In the genomic region with DNA sequence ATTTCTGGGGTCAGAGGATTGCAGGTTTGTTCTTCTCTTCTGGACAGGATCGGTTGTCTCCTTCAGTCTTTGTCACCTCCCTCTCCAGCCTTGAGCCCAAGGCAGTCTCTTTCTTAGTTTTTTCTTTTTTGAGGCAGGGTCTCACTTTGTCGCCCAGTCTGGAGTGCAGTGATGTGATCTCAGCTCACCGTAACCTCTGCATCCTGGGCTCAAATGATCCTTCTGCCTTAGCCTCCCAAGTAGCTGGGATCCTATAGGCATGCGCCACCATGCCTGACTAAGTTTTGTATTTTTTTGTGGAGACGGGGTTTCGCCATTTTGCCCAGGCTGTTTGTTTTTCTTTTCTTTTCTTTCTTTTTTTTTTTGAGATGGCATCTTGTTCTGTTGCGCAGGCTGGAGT, we compare ENCODE assay signal across 16 cellular contexts. TPM values are rescaled to one million over a fixed set of nuclear protein-coding genes. Genes with fewer than 3 reads are reported as not detected.
A peak's percentile ranks its signal among the peaks of the same experiment; 100 is the strongest.
DNase-seq lines count a peak whose midpoint lies in the region; ATAC-seq and TF ChIP-seq lines count a peak whose summit lies in the region.
"Had no signal": no experiment of that assay in that cellular context is flagged by ENCODE, and none has a peak within 500 bp of the region (broad histone marks: within the 10 kb centered on the region; RNA-seq: fewer than 3 reads in every experiment).

No MANE protein-coding gene starts in this region.

- POLR2A ChIA-PET in PC-3 (lab: Charles Lee; ENCODE audit: unreplicated experiment) = no interaction called here

- H2AFZ ChIP-seq in PC-3 (ENCODE audit: low read length) = no peak overlapping the region

- H3K27me3 Mint-ChIP-seq in T-helper 17 cell = no peaks in the 10 kb centered on the region
- no peaks in the 10 kb centered on the region for H3K27me3 Mint-ChIP-seq in endodermal cell (ENCODE audit: insufficient read depth)
- H3K27me3 Mint-ChIP-seq: IgD-negative memory B cell had no signal

- H3K27me3 ChIP-seq in endodermal cell (ENCODE audit: control insufficient read depth, insufficient read depth, low read length, poor library complexity, severe bottlenecking) (no peaks in the 10 kb centered on the region), psoas muscle (ENCODE audit: insufficient read depth in 3 of 3, low read length in 2 of 3) (no peaks in the 10 kb centered on the region), vagina (no peaks in the 10 kb centered on the region), PC-3 (ENCODE audit: low read length) (no peaks in the 10 kb centered on the region)
- H3K27me3 ChIP-seq: dorsolateral prefrontal cortex, gastroesophageal sphincter had no signal

- ATAC-seq in T-helper 17 cell (no peak), psoas muscle (no peak), PC-3 (no peak), GM18519 (IDR thresholded peaks at IDR 0.05; ENCODE audit: low FRiP score, unreplicated experiment) (no peak)
- ATAC-seq: gastroesophageal sphincter had no signal

- H3K9me3 ChIP-seq in T-helper 17 cell (ENCODE audit: control insufficient read depth, low read length, poor library complexity, severe bottlenecking) (no peaks in the 10 kb centered on the region), endodermal cell (ENCODE audit: control insufficient read depth, low read length) (no peaks in the 10 kb centered on the region), psoas muscle (no peaks in the 10 kb centered on the region), vagina (no peaks in the 10 kb centered on the region), PC-3 (ENCODE audit: low read length) (no peaks in the 10 kb centered on the region)
- H3K9me3 ChIP-seq: gastroesophageal sphincter had no signal

- peaks cover 100% of the 10 kb centered on the region for H3K79me2 ChIP-seq in PC-3 (ENCODE audit: low read length)

- H3K4me3 ChIP-seq in endodermal cell (ENCODE audit: low read length) (no peak overlapping the region), psoas muscle (no peak overlapping the region), vagina (no peak overlapping the region), PC-3 (ENCODE audit: low read length) (no peak overlapping the region)
- H3K4me3 ChIP-seq: dorsolateral prefrontal cortex, gastroesophageal sphincter had no signal

- intact Hi-C loops in psoas muscle (cut with DNase I) (no loop called here), vagina (cut with DNase I) (no loop called here), PC-3 (cut with micrococcal nuclease) (no loop called here)

- H3K36me3 Mint-ChIP-seq in T-helper 17 cell (ENCODE audit: low read depth) = peaks cover 2% of the 10 kb centered on the region
- H3K36me3 Mint-ChIP-seq in endodermal cell (ENCODE audit: low read depth) = peaks cover 25% of the 10 kb centered on the region

- peak; percentile 25 for DNase-seq in EL
- no peak for DNase-seq in T-helper 17 cell
- DNase-seq in endodermal cell = no peak
- DNase-seq in psoas muscle = no peak
- no peak for DNase-seq in vagina (ENCODE audit: extremely low spot score in 2 of 2)
- DNase-seq in PC-3 = no peak
- DNase-seq in NCI-H2171 (lab: John Stamatoyannopoulos, UW) = no peak
- DNase-seq: anterior cingulate cortex, NCI-H1436 treated with DMSO at 0.1 percent for 48 hours, NCI-H524 treated with DMSO at 0.1 percent for 48 hours, RPMI8226, T-helper 9 cell had no signal

- H3K9me2 ChIP-seq in PC-3 (replicated peaks; ENCODE audit: low read length) = no peaks in the 10 kb centered on the region

- H3F3A ChIP-seq in PC-3 (ENCODE audit: low read length, unreplicated experiment) = no peaks in the 10 kb centered on the region

- no peak overlapping the region for H3K4me2 ChIP-seq in PC-3 (ENCODE audit: low read length)

- H4K20me1 ChIP-seq in PC-3 (ENCODE audit: low read length) = peaks cover 74% of the 10 kb centered on the region

- CTCF ChIA-PET in PC-3 (lab: Charles Lee) = no interaction called here

- H3K4me3 Mint-ChIP-seq in T-helper 17 cell (peak overlapping the region; percentile 72), endodermal cell (no peak overlapping the region)

- 94 to 98% methylated on average over 6 to 7 of the region's 7 CpGs for WGBS in endodermal cell (ENCODE audit: insufficient coverage in 1 of 2, insufficient read length in 1 of 2), 2 experiments
- WGBS in psoas muscle, 3 donors = 87 to 91% (median 87%) methylated on average over 7 of the region's 7 CpGs

- H3K27ac Mint-ChIP-seq in T-helper 17 cell (peak overlapping the region; percentile 19), endodermal cell (peak overlapping the region; percentile 10)

- H3K36me3 ChIP-seq in endodermal cell (ENCODE audit: control insufficient read depth, insufficient read depth, low read length) (peaks cover 30% of the 10 kb centered on the region), psoas muscle (ENCODE audit: insufficient read depth in 1 of 2, low read depth in 1 of 2) (no peaks in the 10 kb centered on the region), vagina (no peaks in the 10 kb centered on the region), PC-3 (ENCODE audit: low read depth, low read length) (no peaks in the 10 kb centered on the region)
- H3K36me3 ChIP-seq: gastroesophageal sphincter had no signal

- no peak overlapping the region for H3K9ac ChIP-seq in endodermal cell (ENCODE audit: extremely low read depth, low read length, poor library complexity, severe bottlenecking)
- H3K9ac ChIP-seq in PC-3 (ENCODE audit: low read length) = no peak overlapping the region

- H3K27ac ChIP-seq in endodermal cell (ENCODE audit: low read depth, low read length) (peak overlapping the region; percentile 1), psoas muscle (peak overlapping the region; percentile 95), vagina (no peak overlapping the region), PC-3 (ENCODE audit: low read length) (no peak overlapping the region)

- peaks cover 23% of the 10 kb centered on the region for H3K4me1 ChIP-seq in endodermal cell (ENCODE audit: control insufficient read depth, insufficient read depth, low read length)
- H3K4me1 ChIP-seq in psoas muscle = peaks cover 100% of the 10 kb centered on the region
- H3K4me1 ChIP-seq in vagina = peaks cover 100% of the 10 kb centered on the region
- peaks cover 33% of the 10 kb centered on the region for H3K4me1 ChIP-seq in PC-3 (ENCODE audit: insufficient read depth, low read length)

- no peaks in the 10 kb centered on the region for H3K9me3 Mint-ChIP-seq in endodermal cell
- H3K9me3 Mint-ChIP-seq: IgD-negative memory B cell had no signal

- BruUV-seq in PC-3 (replicated peaks; lab: Mats Ljungman, UMichigan) = no TSS peak

- TF ChIP-seq CTCF in endodermal cell (conservative IDR thresholded peaks at IDR 0.05) (no peak), psoas muscle (IDR thresholded peaks at IDR 0.05) (no peak), vagina (IDR thresholded peaks at IDR 0.05) (no peak), PC-3 (conservative IDR thresholded peaks at IDR 0.05; ENCODE audit: low read depth, low read length) (no peak)

- H3K4me1 Mint-ChIP-seq in T-helper 17 cell (peaks cover 60% of the 10 kb centered on the region), endodermal cell (peaks cover 59% of the 10 kb centered on the region)

- TF ChIP-seq POLR2A in vagina (IDR thresholded peaks at IDR 0.05) = no peak

RNA-seq across cellular contexts. Expression of a gene that starts 6.1 kb away (rescaled TPM):
- 100 to 1,000 TPM; 193 to 241 TPM for total RNA-seq in T-helper 17 cell
- total RNA-seq in endodermal cell = 100 to 1,000 TPM; 309 to 334 TPM
- polyA plus RNA-seq in endodermal cell (2013, experiment 1 of 2) = 182 TPM
- 205 TPM for polyA plus RNA-seq in endodermal cell (2013, experiment 2 of 2)
- total RNA-seq in psoas muscle = 100 to 1,000 TPM in 1 of 4 donors, 10 to 100 TPM in 3; 63.6 to 114 (median 78.7) TPM
- polyA plus RNA-seq in psoas muscle = 10 to 100 TPM; 22.7 to 42.1 (median 27.5) TPM
- 116 TPM for total RNA-seq in vagina
- 46.9 and 64.7 TPM in 2 replicates for total RNA-seq in PC-3 (2014; rRNA removed)

Comparison
In these comparisons a context has a peak if more than half of its experiments do, and no peak if none do; other contexts are left out.
1. H3K27ac ChIP-seq: peak in endodermal cell (single experiment) and psoas muscle (single experiment); none in vagina (single experiment) and PC-3 (single experiment).